ENCODE assay signal across 23 cellular contexts in genomic region chr16:86249631-86250030, GRCh38.
"Had no signal": no experiment of that assay in that cellular context is flagged by ENCODE, and none has a peak within 500 bp of the region (broad histone marks: within the 10 kb centered on the region; RNA-seq: fewer than 3 reads in every experiment).

No MANE protein-coding gene starts in this region.

- H3K27ac ChIP-seq: esophagus muscularis mucosa, foreskin keratinocyte, gastroesophageal sphincter, lower lobe of right lung, neutrophil, pancreas, suprapubic skin had no signal

- H3K4me3 ChIP-seq: esophagus muscularis mucosa, gastroesophageal sphincter, lower lobe of right lung, pancreas, smooth muscle cell, suprapubic skin had no signal

- DNase-seq: dermis blood vessel endothelial cell; effector memory CD4-positive, alpha-beta T cell; foreskin keratinocyte; glutamatergic neuron; hypothalamus; immature natural killer cell; left ventricle myocardium superior; lower lobe of right lung; naive B cell; pancreas; stimulated activated CD4-positive, alpha-beta T cell treated with anti-CD3 and anti-CD28 coated beads, Interleukin-12 subunit alpha, Interleukin-12 subunit beta, amount 100 ng/mL, for 4 hours; stimulated activated CD4-positive, alpha-beta T cell treated with anti-CD3 and anti-CD28 coated beads, Interleukin-1b, Interleukin-23, amount 100 ng/mL, for 48 hours; stimulated activated CD4-positive, alpha-beta T cell treated with anti-CD3 and anti-CD28 coated beads, Interleukin-4, amount 100 ng/mL, for 1 hour; stimulated activated CD8-positive, alpha-beta memory T cell treated with anti-CD3 and anti-CD28 coated beads, Interleukin-4, amount 100 ng/mL, for 48 hours; stimulated activated naive CD4-positive, alpha-beta T cell; stimulated activated naive CD8-positive, alpha-beta T cell treated with anti-CD3 and anti-CD28 coated beads, Interleukin-15, amount 100 ng/mL, for 72 hours; trophoblast cell had no signal

- H3K4me1 ChIP-seq: esophagus muscularis mucosa, foreskin keratinocyte, gastroesophageal sphincter, lower lobe of right lung, pancreas, suprapubic skin had no signal

- H3K4me2 ChIP-seq: smooth muscle cell had no signal

- H3K9me3 ChIP-seq: esophagus muscularis mucosa, gastroesophageal sphincter, lower lobe of right lung, neutrophil, pancreas, suprapubic skin had no signal

- H3K36me3 ChIP-seq: esophagus muscularis mucosa, gastroesophageal sphincter, lower lobe of right lung, neutrophil, pancreas, suprapubic skin had no signal

- ATAC-seq: foreskin keratinocyte; gastroesophageal sphincter; left ventricle myocardium superior; lower lobe of right lung; pancreas; sciatic nerve; stimulated activated naive CD8-positive, alpha-beta T cell treated with anti-CD3 and anti-CD28 coated beads, Interleukin-15, amount 100 ng/mL, for 72 hours had no signal

- H3K27me3 ChIP-seq: esophagus muscularis mucosa, foreskin keratinocyte, gastroesophageal sphincter, neutrophil, pancreas had no signal
